Comparison of ENCODE assay signal across 16 cellular contexts in genomic region chr12:27048822-27049752, GRCh38. TPM values are rescaled to one million over a fixed set of nuclear protein-coding genes. Genes with fewer than 3 reads are reported as not detected.
DNase-seq lines count a peak whose midpoint lies in the region; ATAC-seq and TF ChIP-seq lines count a peak whose summit lies in the region.
"Had no signal": no experiment of that assay in that cellular context is flagged by ENCODE, and none has a peak within 500 bp of the region (broad histone marks: within the 10 kb centered on the region; RNA-seq: fewer than 3 reads in every experiment).

No MANE protein-coding gene starts in this region.

- no peak overlapping the region for H2AFZ ChIP-seq in HCT116 (ENCODE audit: low read depth, low read length, poor library complexity, severe bottlenecking)

- H3K4me1 Mint-ChIP-seq in activated T-helper 2 cell treated with anti-CD3 and anti-CD28 coated beads, Interferon-gamma antibody, Interleukin-2, Interleukin-4, amounts not matched to agents 10 μg/mL and 5 μg/mL and 100 μg/mL, durations not matched to agents 14 hours and 24 hours and 36 hours (ENCODE audit: low read depth) = no peaks in the 10 kb centered on the region
- H3K4me1 Mint-ChIP-seq: immature natural killer cell, nephron progenitor cell had no signal

- no peak overlapping the region for H3K27ac ChIP-seq in HCT116 (ENCODE audit: low read depth, low read length)
- H3K27ac ChIP-seq in epithelial cell of prostate = peak overlapping the region; percentile 45
- no peak overlapping the region for H3K27ac ChIP-seq in coronary artery
- H3K27ac ChIP-seq: HL-60 had no signal

- TF ChIP-seq RAD21 in HCT116 (IDR thresholded peaks at IDR 0.05; ENCODE audit: low read depth) = no peak

- POLR2A ChIA-PET in HCT116 (lab: Charles Lee) = no interaction called here

- H3K9ac ChIP-seq in HCT116 (ENCODE audit: low read length) = no peak overlapping the region

- H3K4me2 ChIP-seq in HCT116 (ENCODE audit: low read length) = peak overlapping the region; percentile 18; the same call in 1 of the 2 replicates

- H3K36me3 ChIP-seq in HCT116 (ENCODE audit: control insufficient read depth in 1 of 2, insufficient read depth in 2 of 2, low read length in 2 of 2) = no peaks in the 10 kb centered on the region

- H3K36me3 Mint-ChIP-seq in activated T-helper 2 cell treated with anti-CD3 and anti-CD28 coated beads, Interferon-gamma antibody, Interleukin-2, Interleukin-4, amounts not matched to agents 10 μg/mL and 5 μg/mL and 100 μg/mL, durations not matched to agents 14 hours and 24 hours and 36 hours (ENCODE audit: low read depth) = no peaks in the 10 kb centered on the region

- no peaks in the 10 kb centered on the region for H3K79me2 ChIP-seq in HCT116 (ENCODE audit: insufficient read depth, low read length)

- H3K4me3 Mint-ChIP-seq in activated T-helper 2 cell treated with anti-CD3 and anti-CD28 coated beads, Interferon-gamma antibody, Interleukin-2, Interleukin-4, amounts not matched to agents 10 μg/mL and 5 μg/mL and 100 μg/mL, durations not matched to agents 14 hours and 24 hours and 36 hours (ENCODE audit: low read depth) = no peak overlapping the region
- H3K4me3 Mint-ChIP-seq: activated naive CD8-positive, alpha-beta T cell; immature natural killer cell; nephron progenitor cell had no signal

- H3K9me2 ChIP-seq in HCT116 (ENCODE audit: insufficient read depth) = no peaks in the 10 kb centered on the region

- no peaks in the 10 kb centered on the region for H4K20me1 ChIP-seq in HCT116 (ENCODE audit: insufficient read depth)

- RAD21 ChIA-PET in HCT116 (lab: Charles Lee; ENCODE audit: low non-redundant PET in 1 of 2, low total read pairs in 2 of 2, uncharacterized antibody in 2 of 2, unreplicated experiment in 2 of 2) = no interaction called here

- DNase-seq in HCT116 (ENCODE audit: low read depth, low spot score) (no peak), RPMI7951 (ENCODE audit: low read depth) (peak; percentile 49), epithelial cell of prostate (ENCODE audit: low read depth, low spot score) (no peak), occipital lobe (lab: John Stamatoyannopoulos, UW) (peak; percentile 1), retina (no peak), coronary artery (ENCODE audit: low spot score) (no peak), KG1 (lab: John Stamatoyannopoulos, UW) (no peak)
- DNase-seq in activated T-helper 2 cell treated with anti-CD3 and anti-CD28 coated beads, Interferon-gamma antibody, Interleukin-2, Interleukin-4, amounts not matched to agents 10 μg/mL and 5 μg/mL and 100 μg/mL, durations not matched to agents 14 hours and 24 hours and 36 hours (ENCODE audit: low spot score) = no peak
- DNase-seq: immature natural killer cell, NCI-H146, nephron progenitor cell, T-helper 9 cell had no signal

- ATAC-seq in HCT116 = no peak
- ATAC-seq: GM12878 had no signal

- no TSS peak for BruUV-seq in HCT116 (replicated peaks; lab: Mats Ljungman, UMichigan)

- H3K27ac Mint-ChIP-seq in activated T-helper 2 cell treated with anti-CD3 and anti-CD28 coated beads, Interferon-gamma antibody, Interleukin-2, Interleukin-4, amounts not matched to agents 10 μg/mL and 5 μg/mL and 100 μg/mL, durations not matched to agents 14 hours and 24 hours and 36 hours = no peak overlapping the region
- H3K27ac Mint-ChIP-seq: activated naive CD8-positive, alpha-beta T cell; immature natural killer cell; nephron progenitor cell had no signal

- TF ChIP-seq CTCF in HCT116 (IDR thresholded peaks at IDR 0.05 in 2 of 3, conservative IDR thresholded peaks at IDR 0.05 in 1 of 3; ENCODE audit: borderline replicate concordance in 1 of 3, insufficient read depth in 1 of 3, low read depth in 2 of 3, low read length in 2 of 3) (no peak), coronary artery (IDR thresholded peaks at IDR 0.05) (no peak)

- no peak for TF ChIP-seq POLR2A in HCT116 (IDR thresholded peaks at IDR 0.05; ENCODE audit: borderline replicate concordance, extremely low read depth, insufficient read depth, insufficient read length)

- H3K4me1 ChIP-seq in HCT116 (ENCODE audit: control insufficient read depth in 1 of 2, insufficient read depth in 2 of 2, low read length in 2 of 2) = peaks cover 0 to 6% of the 10 kb centered on the region in 2 experiments; a peak in 2 of 4 replicates

- intact Hi-C loops in HCT116 (cut with micrococcal nuclease) = no loop called here
- intact Hi-C loops in activated T-helper 2 cell treated with anti-CD3 and anti-CD28 coated beads, Interferon-gamma antibody, Interleukin-2, Interleukin-4, amounts not matched to agents 10 μg/mL and 5 μg/mL and 100 μg/mL, durations not matched to agents 14 hours and 24 hours and 36 hours (cut with micrococcal nuclease) = no loop called here

- no peaks in the 10 kb centered on the region for H3K9me3 Mint-ChIP-seq in activated T-helper 2 cell treated with anti-CD3 and anti-CD28 coated beads, Interferon-gamma antibody, Interleukin-2, Interleukin-4, amounts not matched to agents 10 μg/mL and 5 μg/mL and 100 μg/mL, durations not matched to agents 14 hours and 24 hours and 36 hours
- H3K9me3 Mint-ChIP-seq: nephron progenitor cell had no signal

- CTCF ChIA-PET in HCT116 (lab: Charles Lee) = no interaction called here

- H3K4me3 ChIP-seq in HCT116 (replicated peaks in 1 of 2; ENCODE audit: low read depth in 1 of 2, low read length in 2 of 2) (no peak overlapping the region), coronary artery (no peak overlapping the region)
- H3K4me3 ChIP-seq: GM12878 had no signal

- no peaks in the 10 kb centered on the region for H3K27me3 ChIP-seq in HCT116 (ENCODE audit: insufficient read depth, low read length)

- H3K27me3 Mint-ChIP-seq in activated T-helper 2 cell treated with anti-CD3 and anti-CD28 coated beads, Interferon-gamma antibody, Interleukin-2, Interleukin-4, amounts not matched to agents 10 μg/mL and 5 μg/mL and 100 μg/mL, durations not matched to agents 14 hours and 24 hours and 36 hours (ENCODE audit: low read depth) = no peaks in the 10 kb centered on the region
- H3K27me3 Mint-ChIP-seq: activated naive CD8-positive, alpha-beta T cell had no signal

- no peaks in the 10 kb centered on the region for H3K9me3 ChIP-seq in HCT116 (ENCODE audit: control insufficient read depth in 1 of 2, insufficient read depth in 1 of 2, low read depth in 1 of 2, low read length in 2 of 2)

TF ChIP-seq in HCT116, 20 proteins besides CTCF, POLR2A, EP300 and RAD21:
- no peak for TF ChIP-seq EZH2 (IDR thresholded peaks at IDR 0.05)
- no peak for TF ChIP-seq SIN3A (IDR thresholded peaks at IDR 0.05; ENCODE audit: low read depth)
- no peak for TF ChIP-seq CEBPB (IDR thresholded peaks at IDR 0.05; ENCODE audit: low read depth)
- TF ChIP-seq CBX3 (IDR thresholded peaks at IDR 0.05; ENCODE audit: low read depth) = no peak
- no peak for TF ChIP-seq ZBTB33 (IDR thresholded peaks at IDR 0.05; ENCODE audit: extremely low read depth, insufficient replicate concordance, low read length)
- TF ChIP-seq SP1 (IDR thresholded peaks at IDR 0.05; ENCODE audit: low read depth) = no peak
- no peak for TF ChIP-seq ZFX (IDR thresholded peaks at IDR 0.05)
- TF ChIP-seq ELF1 (IDR thresholded peaks at IDR 0.05; ENCODE audit: borderline replicate concordance, low read depth) = no peak
- no peak for TF ChIP-seq YY1 (IDR thresholded peaks at IDR 0.05; ENCODE audit: extremely low read depth, insufficient replicate concordance, low read depth, low read length)
- TF ChIP-seq SRF (IDR thresholded peaks at IDR 0.05; ENCODE audit: low read depth) = no peak

RNA-seq across cellular contexts. Expression of gene MED21, which starts 26.7 kb away (rescaled TPM):
- total RNA-seq in HCT116 (2021; ENCODE audit: unreplicated experiment) = 41.3 TPM
- 25.4 and 25.8 TPM in 2 replicates for polyA plus RNA-seq in HCT116 (2012)
- total RNA-seq in RPMI7951 (2014; rRNA removed; shearing (Covaris generic)) = 74.0 and 93.2 TPM in 2 replicates
- total RNA-seq in occipital lobe = 151 TPM
- total RNA-seq in activated T-helper 2 cell treated with anti-CD3 and anti-CD28 coated beads, Interferon-gamma antibody, Interleukin-2, Interleukin-4, amounts not matched to agents 10 μg/mL and 5 μg/mL and 100 μg/mL, durations not matched to agents 14 hours and 24 hours and 36 hours = 33.8 and 35.9 TPM in 2 replicates

RNA-seq across cellular contexts. Expression of gene C12orf71, which starts 33.3 kb away (rescaled TPM):
- total RNA-seq in HCT116 (2021; ENCODE audit: unreplicated experiment) = not detected
- polyA plus RNA-seq in HCT116 (2012) = 0.07 and 0.11 TPM in 2 replicates
- not detected in 2 replicates for total RNA-seq in RPMI7951 (2014; rRNA removed; shearing (Covaris generic))
- total RNA-seq in occipital lobe = not detected
- total RNA-seq in activated T-helper 2 cell treated with anti-CD3 and anti-CD28 coated beads, Interferon-gamma antibody, Interleukin-2, Interleukin-4, amounts not matched to agents 10 μg/mL and 5 μg/mL and 100 μg/mL, durations not matched to agents 14 hours and 24 hours and 36 hours = not detected in 2 replicates
- total RNA-seq: activated CD8-positive, alpha-beta memory T cell treated with anti-CD3 and anti-CD28 coated beads for 36 hours; GM12878 had no signal
- polyA plus RNA-seq: immature natural killer cell had no signal

RNA-seq across cellular contexts. Expression of gene TM7SF3, which starts 34.9 kb away (rescaled TPM):
- 46.5 TPM for total RNA-seq in HCT116 (2021; ENCODE audit: unreplicated experiment)
- 32.8 and 42.6 TPM in 2 replicates for polyA plus RNA-seq in HCT116 (2012)
- total RNA-seq in RPMI7951 (2014; rRNA removed; shearing (Covaris generic)) = 49.5 and 63.4 TPM in 2 replicates
- 75.8 TPM for total RNA-seq in occipital lobe
- total RNA-seq in activated T-helper 2 cell treated with anti-CD3 and anti-CD28 coated beads, Interferon-gamma antibody, Interleukin-2, Interleukin-4, amounts not matched to agents 10 μg/mL and 5 μg/mL and 100 μg/mL, durations not matched to agents 14 hours and 24 hours and 36 hours = 46.7 and 51.5 TPM in 2 replicates

Comparison
In these comparisons a context has a peak if more than half of its experiments do, and no peak if none do; other contexts are left out.
1. DNase-seq: peak in RPMI7951 (single experiment) and occipital lobe (single experiment); none in HCT116 (single experiment), epithelial cell of prostate (single experiment), activated T-helper 2 cell treated with anti-CD3 and anti-CD28 coated beads, Interferon-gamma antibody, Interleukin-2, Interleukin-4, amounts not matched to agents 10 μg/mL and 5 μg/mL and 100 μg/mL, durations not matched to agents 14 hours and 24 hours and 36 hours (single experiment), retina (single experiment), coronary artery (single experiment) and KG1 (single experiment).